ENCODE assay signal across 11 cellular contexts in the genomic region with DNA sequence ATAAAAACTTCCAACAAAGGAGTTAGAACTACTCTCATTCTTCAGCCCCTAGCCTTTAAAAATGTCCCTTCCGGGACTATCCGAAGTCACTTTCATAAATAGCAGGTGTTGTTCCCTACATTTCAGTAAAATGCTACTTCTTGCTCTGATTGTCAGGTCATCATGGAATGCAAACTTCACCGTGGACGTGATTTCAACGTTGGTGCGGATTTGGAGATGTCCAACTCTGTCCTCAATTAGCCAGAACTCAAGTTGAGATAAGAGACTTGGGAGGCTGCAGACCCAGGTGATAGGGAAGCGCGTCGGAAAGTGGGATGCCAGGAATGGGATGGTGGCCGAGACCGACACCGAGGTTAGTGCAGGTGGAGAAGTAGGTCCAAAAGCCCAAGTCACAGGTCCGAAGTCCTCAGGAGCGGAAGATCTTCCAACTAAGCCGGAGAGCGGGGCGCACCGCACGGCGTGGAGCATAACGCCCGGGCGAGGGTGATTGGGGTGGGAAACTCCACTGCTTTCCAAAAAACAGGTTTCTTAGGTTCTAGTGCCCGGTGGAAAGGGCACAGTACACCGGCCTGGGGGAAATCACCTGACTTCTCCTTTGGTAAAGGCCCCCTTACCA. TPM values are rescaled to one million over a fixed set of nuclear protein-coding genes. Genes with fewer than 3 reads are reported as not detected.
DNase-seq lines count a peak whose midpoint lies in the region; ATAC-seq and TF ChIP-seq lines count a peak whose summit lies in the region.
"Had no signal": no experiment of that assay in that cellular context is flagged by ENCODE, and none has a peak within 500 bp of the region (broad histone marks: within the 10 kb centered on the region; RNA-seq: fewer than 3 reads in every experiment).

No MANE protein-coding gene starts in this region.

- no peaks in the 10 kb centered on the region for H3K9me3 ChIP-seq in OCI-LY7 (ENCODE audit: low read length)
- H3K9me3 ChIP-seq: ovary had no signal

- CTCF ChIA-PET in activated CD4-positive, alpha-beta T cell treated with anti-CD3 and anti-CD28 coated beads for 36 hours (lab: Charles Lee): no interaction called here
- CTCF ChIA-PET in OCI-LY7 (lab: Charles Lee; ENCODE audit: unreplicated experiment): no interaction called here

- no peak overlapping the region for H3K4me3 ChIP-seq in OCI-LY7 (ENCODE audit: low read depth, low read length, poor library complexity, severe bottlenecking)
- H3K4me3 ChIP-seq: ovary had no signal

- no TSS peak for BruUV-seq in OCI-LY7 (replicated peaks; lab: Mats Ljungman, UMichigan)

- POLR2A ChIA-PET in activated CD4-positive, alpha-beta T cell treated with anti-CD3 and anti-CD28 coated beads for 36 hours (lab: Charles Lee): no interaction called here
- POLR2A ChIA-PET in OCI-LY7 (lab: Charles Lee): no interaction called here

- peaks cover 26% of the 10 kb centered on the region for H3K36me3 Mint-ChIP-seq in activated CD4-positive, alpha-beta T cell treated with anti-CD3 and anti-CD28 coated beads for 36 hours (ENCODE audit: low read depth)
- H3K36me3 Mint-ChIP-seq in glutamatergic neuron (ENCODE audit: unreplicated experiment): peaks cover 10% of the 10 kb centered on the region

- intact Hi-C loops in activated CD4-positive, alpha-beta T cell treated with anti-CD3 and anti-CD28 coated beads for 36 hours (cut with DNase I, micrococcal nuclease): loop anchor here (1.0 to 2.0 kb wide), 2 partner anchors 8 to 17 kb away; a partner anchor contains a TSS
- intact Hi-C loops in OCI-LY7 (cut with micrococcal nuclease; ENCODE audit: unreplicated experiment) (no loop called here), posterior vena cava (cut with DNase I) (no loop called here)

- H3K79me2 ChIP-seq in OCI-LY7 (ENCODE audit: insufficient read depth, low read depth, low read length): no peaks in the 10 kb centered on the region

- no peak overlapping the region for H3K27ac ChIP-seq in OCI-LY7 (ENCODE audit: low read depth, low read length, poor library complexity, severe bottlenecking)
- H3K27ac ChIP-seq: ovary, upper lobe of left lung had no signal

- H3K9me3 Mint-ChIP-seq in activated CD4-positive, alpha-beta T cell treated with anti-CD3 and anti-CD28 coated beads for 36 hours (ENCODE audit: low read depth): peaks cover 4% of the 10 kb centered on the region
- H3K9me3 Mint-ChIP-seq in glutamatergic neuron (ENCODE audit: unreplicated experiment): peaks cover 5% of the 10 kb centered on the region

- 0 out of 2 replicates have a peak overlapping the region, but pooled peaks have one; percentile 26 for H3K4me2 ChIP-seq in OCI-LY7 (ENCODE audit: low read length)

- H3K27me3 Mint-ChIP-seq in activated CD4-positive, alpha-beta T cell treated with anti-CD3 and anti-CD28 coated beads for 36 hours: peaks cover 34% of the 10 kb centered on the region
- H3K27me3 Mint-ChIP-seq in glutamatergic neuron (ENCODE audit: unreplicated experiment): peaks cover 19% of the 10 kb centered on the region

- ATAC-seq in activated CD4-positive, alpha-beta T cell treated with anti-CD3 and anti-CD28 coated beads for 36 hours: no peak
- ATAC-seq in GM21825 (IDR thresholded peaks at IDR 0.05; ENCODE audit: unreplicated experiment): no peak
- no peak for ATAC-seq in left lobe of liver

- H3K27ac Mint-ChIP-seq in activated CD4-positive, alpha-beta T cell treated with anti-CD3 and anti-CD28 coated beads for 36 hours: peak overlapping the region; percentile 61
- no peak overlapping the region for H3K27ac Mint-ChIP-seq in glutamatergic neuron (ENCODE audit: unreplicated experiment)

- H4K20me1 ChIP-seq in OCI-LY7 (ENCODE audit: insufficient read depth, low read length): no peaks in the 10 kb centered on the region; the same call in 1 of the 2 replicates

- H3K4me1 ChIP-seq in OCI-LY7 (ENCODE audit: insufficient read depth, low read length, poor library complexity, severe bottlenecking): peaks cover 10% of the 10 kb centered on the region

- TF ChIP-seq CTCF in OCI-LY7 (conservative IDR thresholded peaks at IDR 0.05; ENCODE audit: low read length): no peak
- TF ChIP-seq CTCF in glutamatergic neuron (IDR thresholded peaks at IDR 0.05; ENCODE audit: partially characterized antibody, unreplicated experiment): no peak

- peaks cover 6% of the 10 kb centered on the region for H3K36me3 ChIP-seq in OCI-LY7 (ENCODE audit: insufficient read depth, low read length)
- H3K36me3 ChIP-seq: ovary had no signal

- H3K9me2 ChIP-seq in OCI-LY7 (ENCODE audit: insufficient read depth, low read length): no peaks in the 10 kb centered on the region

- peaks cover 29% of the 10 kb centered on the region for H3K4me1 Mint-ChIP-seq in activated CD4-positive, alpha-beta T cell treated with anti-CD3 and anti-CD28 coated beads for 36 hours
- H3K4me1 Mint-ChIP-seq in glutamatergic neuron (ENCODE audit: low read depth, unreplicated experiment): peaks cover 1% of the 10 kb centered on the region

- peak overlapping the region; percentile 60 for H3K4me3 Mint-ChIP-seq in activated CD4-positive, alpha-beta T cell treated with anti-CD3 and anti-CD28 coated beads for 36 hours
- peak overlapping the region; percentile 75 for H3K4me3 Mint-ChIP-seq in glutamatergic neuron (ENCODE audit: unreplicated experiment)

- DNase-seq in activated CD4-positive, alpha-beta T cell treated with anti-CD3 and anti-CD28 coated beads for 36 hours: no peak
- DNase-seq in activated CD4-positive, alpha-beta T cell treated with anti-CD3 and anti-CD28 coated beads, Interleukin-2, amount 50 U/mL, for 4 hours: no peak
- DNase-seq in OCI-LY7 (ENCODE audit: low spot score) (no peak), glutamatergic neuron (no peak), posterior vena cava (ENCODE audit: low spot score) (peak; percentile 37), left lobe of liver (ENCODE audit: low spot score) (no peak), retina (no peak)
- DNase-seq: Karpas-422 had no signal

- H2AFZ ChIP-seq in OCI-LY7 (ENCODE audit: low read length): no peak overlapping the region

RNA-seq across cellular contexts. Expression of a gene that starts 11.5 kb away (rescaled TPM):
- total RNA-seq in activated CD4-positive, alpha-beta T cell treated with anti-CD3 and anti-CD28 coated beads for 36 hours: under 1 TPM; 0.09 to 0.11 TPM
- total RNA-seq in OCI-LY7 (2014; rRNA removed; shearing (Covaris generic)): not detected in 2 replicates
- total RNA-seq in OCI-LY7 (2022) (not detected in 2 replicates), glutamatergic neuron (ENCODE audit: unreplicated experiment) (not detected), posterior vena cava (not detected), left lobe of liver (not detected)

RNA-seq across cellular contexts. Expression of a gene that starts 12.9 kb away (rescaled TPM):
- 10 to 100 TPM; 52.9 to 55.2 TPM for total RNA-seq in activated CD4-positive, alpha-beta T cell treated with anti-CD3 and anti-CD28 coated beads for 36 hours
- total RNA-seq in OCI-LY7 (2014; rRNA removed; shearing (Covaris generic)): 5.7 and 7.4 TPM in 2 replicates
- 17.8 and 19.4 TPM in 2 replicates for total RNA-seq in OCI-LY7 (2022)
- 23.3 TPM for total RNA-seq in glutamatergic neuron (ENCODE audit: unreplicated experiment)
- 10 to 100 TPM; 56.5 to 71.7 TPM for total RNA-seq in posterior vena cava
- 25.4 TPM for total RNA-seq in left lobe of liver

RNA-seq across cellular contexts. Expression of a gene that starts 17.6 kb away (rescaled TPM):
- total RNA-seq in activated CD4-positive, alpha-beta T cell treated with anti-CD3 and anti-CD28 coated beads for 36 hours: 10 to 100 TPM; 53.8 to 77.1 TPM
- total RNA-seq in OCI-LY7 (2014; rRNA removed; shearing (Covaris generic)): 24.6 and 30.1 TPM in 2 replicates
- 50.8 and 53.0 TPM in 2 replicates for total RNA-seq in OCI-LY7 (2022)
- total RNA-seq in glutamatergic neuron (ENCODE audit: unreplicated experiment): 31.7 TPM
- 10 to 100 TPM; 52.6 to 57.6 TPM for total RNA-seq in posterior vena cava
- total RNA-seq in left lobe of liver: 30.1 TPM

Comparison
In these comparisons a context has a peak if more than half of its experiments do, and no peak if none do; other contexts are left out.
1. intact Hi-C loops: an anchor here in activated CD4-positive, alpha-beta T cell treated with anti-CD3 and anti-CD28 coated beads for 36 hours (1.0 to 2.0 kb wide); none called in OCI-LY7 and posterior vena cava.